18 cellular contexts compared by ENCODE assay signal in the genomic region with DNA sequence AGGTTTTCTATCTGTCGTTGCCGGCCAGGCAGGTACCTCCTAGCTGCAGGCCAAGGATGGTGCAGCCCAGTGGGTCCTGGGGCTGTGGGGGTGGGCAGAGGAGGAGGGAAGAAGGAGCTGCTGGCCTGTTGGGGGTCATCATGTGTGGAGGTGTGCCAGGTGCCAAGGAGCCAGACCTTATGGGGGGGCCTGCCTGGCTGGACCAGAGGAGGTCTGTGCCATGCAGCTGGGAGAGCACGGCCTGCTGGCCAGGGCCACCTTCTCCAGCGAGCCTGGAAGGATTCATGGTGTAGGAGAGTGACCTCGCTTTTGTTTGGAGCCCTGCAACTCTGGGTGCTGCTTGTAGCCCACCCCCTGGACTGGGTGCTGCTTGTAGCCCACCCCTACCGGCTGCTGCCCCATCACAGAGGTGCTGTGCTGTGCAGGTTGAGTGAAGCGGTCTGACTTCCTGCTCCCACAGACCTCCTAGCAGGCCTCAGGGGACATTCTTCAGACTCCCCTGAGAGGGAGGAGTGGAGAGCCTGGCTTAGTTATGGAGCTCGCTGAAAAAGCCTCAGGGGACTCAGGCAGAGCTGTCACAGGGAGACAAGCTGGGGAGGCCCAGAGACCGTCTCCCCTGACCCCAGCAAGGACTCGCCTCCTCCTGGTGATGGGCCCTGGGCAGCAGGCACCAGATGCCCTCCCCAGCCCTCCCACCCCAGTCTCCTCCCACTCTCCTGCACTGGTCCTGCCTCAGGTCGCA.
DNase-seq lines count a peak whose midpoint lies in the region; ATAC-seq and TF ChIP-seq lines count a peak whose summit lies in the region.
"Had no signal": no experiment of that assay in that cellular context is flagged by ENCODE, and none has a peak within 500 bp of the region (broad histone marks: within the 10 kb centered on the region; RNA-seq: fewer than 3 reads in every experiment).

No MANE protein-coding gene starts in this region.

- H3K4me3 ChIP-seq in choroid plexus epithelial cell (ENCODE audit: low read depth, low read length): no peak overlapping the region
- H3K4me3 ChIP-seq in muscle layer of colon (ENCODE audit: low read depth in 1 of 2, low read length in 2 of 2): no peak overlapping the region
- H3K4me3 ChIP-seq in transverse colon: no peak overlapping the region

- TF ChIP-seq POLR2A in transverse colon (IDR thresholded peaks at IDR 0.05): no peak

- intact Hi-C loops in transverse colon (cut with DNase I; ENCODE audit: low total_unique reads): no loop called here

- TF ChIP-seq EP300 in transverse colon (IDR thresholded peaks at IDR 0.05; ENCODE audit: low read depth): no peak

- H3K9me3 ChIP-seq in muscle layer of colon (ENCODE audit: low read length) (no peaks in the 10 kb centered on the region), transverse colon (no peaks in the 10 kb centered on the region)

- TF ChIP-seq CTCF in choroid plexus epithelial cell (conservative IDR thresholded peaks at IDR 0.05; ENCODE audit: low read depth, low read length): peak; percentile 13
- TF ChIP-seq CTCF in transverse colon (IDR thresholded peaks at IDR 0.05): no peak

- no peak overlapping the region for H3K9ac ChIP-seq in muscle layer of colon (ENCODE audit: low read length)

- H3K4me1 ChIP-seq in muscle layer of colon (ENCODE audit: insufficient read depth, low read length) (peaks cover 46% of the 10 kb centered on the region), transverse colon (peaks cover 7 to 15% (median 11%) of the 10 kb centered on the region in 4 donors)

- H3K27ac ChIP-seq in muscle layer of colon (ENCODE audit: low read depth, low read length) (peak overlapping the region; percentile 26), transverse colon (peak overlapping the region; percentile 15 to 34 (median 31))
- H3K27ac ChIP-seq: C4-2B, WERI-Rb-1 had no signal

- H3K36me3 ChIP-seq in muscle layer of colon (ENCODE audit: insufficient read depth, low read length) (no peaks in the 10 kb centered on the region), transverse colon (no peaks in the 10 kb centered on the region)
- H3K36me3 ChIP-seq: WERI-Rb-1 had no signal

- peak; percentile 39 for DNase-seq in activated effector memory CD4-positive, alpha-beta T cell treated with anti-CD3 and anti-CD28 coated beads, Interleukin-2, amount 50 U/mL, for 16 hours
- DNase-seq in activated effector memory CD4-positive, alpha-beta T cell treated with Interleukin-2 at 50 U/mL for 16 hours: no peak
- DNase-seq in choroid plexus epithelial cell (ENCODE audit: low read depth) (no peak), transverse colon (no peak), NCI-H1105 treated with DMSO at 0.1 percent for 48 hours (lab: John Stamatoyannopoulos, UW) (no peak), NCI-H1694 (lab: John Stamatoyannopoulos, UW) (no peak)
- DNase-seq: activated CD4-positive, alpha-beta T cell treated with anti-CD3 and anti-CD28 coated beads, Interleukin-2, amount 50 U/mL, for 4 hours; activated naive CD4-positive, alpha-beta T cell treated with anti-CD3 and anti-CD28 coated beads, Interleukin-2, amount 50 U/mL, for 16 hours; activated T-cell treated with anti-CD3 and anti-CD28 coated beads, Interleukin-2, amount 50 U/mL, for 1 hour; DMS79; glutamatergic neuron; NCI-H1694 treated with DMSO at 0.1 percent for 48 hours; NCI-H446 treated with DMSO at 0.1 percent for 48 hours; stimulated activated CD4-positive, alpha-beta T cell treated with anti-CD3 and anti-CD28 coated beads, Interleukin-2, amount 100 ng/mL, for 24 hours; WERI-Rb-1 had no signal

- 95% methylated on average over 11 of the region's 11 CpGs; no CpG with 5 or more reads in 1 of the 2 donors for WGBS in transverse colon (ENCODE audit: low coverage in 1 of 2), 2 donors

- ATAC-seq in HG02588 (IDR thresholded peaks at IDR 0.05; ENCODE audit: unreplicated experiment): no peak

- in situ Hi-C loops in transverse colon (cut with MboI; ENCODE audit: low pct_ligation_motif_present in 1 of 4, low pct_unique_long_range_greater_than_20kb in 1 of 4, low sequenced_read_pairs in 3 of 4): no loop called here

- H3K27me3 ChIP-seq in muscle layer of colon (ENCODE audit: control insufficient read depth in 1 of 2, insufficient read depth in 2 of 2, low read length in 2 of 2) (no peaks in the 10 kb centered on the region), transverse colon (no peaks in the 10 kb centered on the region)
